Comparison of ENCODE assay signal across 6 cellular contexts in the genomic region with DNA sequence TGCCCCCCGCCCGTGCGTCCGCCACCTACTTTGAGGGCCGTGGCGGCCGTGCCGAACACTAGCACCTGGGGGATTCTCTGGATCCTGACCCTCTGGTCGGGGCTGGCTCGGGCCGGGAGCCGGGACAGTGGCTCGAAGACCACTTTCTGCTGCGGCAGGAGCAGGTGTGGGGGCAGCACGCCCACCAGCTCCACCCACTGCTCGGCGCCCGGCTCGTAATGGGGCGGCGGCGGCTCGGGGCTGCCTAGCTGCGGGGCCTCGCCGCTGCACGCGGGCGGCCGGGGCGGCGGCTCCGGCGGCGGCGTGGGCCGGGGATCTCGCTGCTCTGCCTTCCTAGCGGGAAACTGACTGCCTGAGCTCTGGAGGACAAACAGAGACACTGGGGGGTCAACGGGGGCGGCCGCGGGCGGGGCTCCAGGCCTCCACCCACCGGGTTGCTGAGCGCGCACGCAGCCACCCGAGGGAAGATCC. TPM values are rescaled to one million over a fixed set of nuclear protein-coding genes. Genes with fewer than 3 reads are reported as not detected.
DNase-seq lines count a peak whose midpoint lies in the region; ATAC-seq, FAIRE-seq and TF ChIP-seq lines count a peak whose summit lies in the region.

No MANE protein-coding gene starts in this region.

- H2AFZ ChIP-seq in HepG2 (ENCODE audit: low read length) (no peak overlapping the region), keratinocyte (ENCODE audit: control insufficient read depth, low read length) (no peak overlapping the region)

- H3K9me3 ChIP-seq in right lobe of liver (no peaks in the 10 kb centered on the region), HepG2 (ENCODE audit: low read length) (no peaks in the 10 kb centered on the region), keratinocyte (ENCODE audit: control insufficient read depth, low read depth, low read length) (no peaks in the 10 kb centered on the region)

- intact Hi-C loops in right lobe of liver (cut with DNase I) (no loop called here), HepG2 (cut with micrococcal nuclease; ENCODE audit: unreplicated experiment) (no loop called here)

- POLR2A ChIA-PET in HepG2 (lab: Yijun Ruan, JAX): no interaction called here

- in situ Hi-C loops in HepG2 (cut with HindIII; ENCODE audit: extremely low pct_ligation_motif_present, low pct_unique_long_range_greater_than_20kb): no loop called here

- TF ChIP-seq RAD21 in HepG2 (CRISPR knock-in tag; IDR thresholded peaks at IDR 0.05): no peak

- no peak overlapping the region for H3K9ac ChIP-seq in HepG2 (ENCODE audit: insufficient read depth, low read depth, low read length)
- H3K9ac ChIP-seq in keratinocyte (ENCODE audit: control insufficient read depth, extremely low read depth, insufficient read depth, low read length): peak overlapping the region; percentile 37

- H3K4me1 ChIP-seq in right lobe of liver (no peaks in the 10 kb centered on the region), HepG2 (ENCODE audit: insufficient read depth, low read length) (no peaks in the 10 kb centered on the region), keratinocyte (ENCODE audit: control insufficient read depth, extremely low read depth, insufficient read depth, low read length) (peaks cover 5% of the 10 kb centered on the region), urinary bladder (ENCODE audit: insufficient read depth) (no peaks in the 10 kb centered on the region)

- H3K4me3 ChIP-seq in right lobe of liver: peak overlapping the region; percentile 16 to 33 (median 21)
- no peak overlapping the region for H3K4me3 ChIP-seq in HepG2 (replicated peaks in 1 of 3; ENCODE audit: insufficient read depth in 1 of 3, low read depth in 2 of 3, low read length in 3 of 3)
- no peak overlapping the region for H3K4me3 ChIP-seq in keratinocyte (ENCODE audit: control insufficient read depth in 2 of 3, extremely low read depth in 1 of 3, insufficient read depth in 2 of 3, low read depth in 1 of 3, low read length in 3 of 3)
- H3K4me3 ChIP-seq in urinary bladder (ENCODE audit: low read depth, low read length): peak overlapping the region; percentile 46

- peak in 2 of 4 donors; percentile 3 to 29 for ATAC-seq in right lobe of liver
- ATAC-seq in HepG2: no peak

- BruUV-seq in HepG2 (replicated peaks; lab: Mats Ljungman, UMichigan): no TSS peak

- H3K36me3 ChIP-seq in right lobe of liver: peaks cover 0 to 8% (median 2%) of the 10 kb centered on the region in 4 donors
- peaks cover 10 to 23% of the 10 kb centered on the region in 2 experiments; a peak in 3 of 5 replicates for H3K36me3 ChIP-seq in HepG2 (replicated peaks in 1 of 2; ENCODE audit: control insufficient read depth in 1 of 2, insufficient read depth in 2 of 2, low read length in 2 of 2)
- peaks cover 5 to 12% of the 10 kb centered on the region in 2 experiments for H3K36me3 ChIP-seq in keratinocyte (ENCODE audit: control insufficient read depth in 2 of 2, extremely low read depth in 1 of 2, insufficient read depth in 2 of 2, low read length in 2 of 2)
- H3K36me3 ChIP-seq in urinary bladder (ENCODE audit: insufficient read depth): no peaks in the 10 kb centered on the region

- dilution Hi-C loops in keratinocyte (cut with MboI; ENCODE audit: extremely low pct_ligation_motif_present, low sequenced_read_pairs): no loop called here

- CTCF ChIA-PET in HepG2 (lab: Yijun Ruan, JAX; ENCODE audit: low intra/inter-chr PET ratio, low total read pairs): no interaction called here

- H3K27me3 ChIP-seq in right lobe of liver (no peaks in the 10 kb centered on the region), HepG2 (ENCODE audit: control insufficient read depth in 1 of 2, insufficient read depth in 2 of 2, low read length in 2 of 2) (no peaks in the 10 kb centered on the region), keratinocyte (ENCODE audit: control insufficient read depth, extremely low read depth, insufficient read depth, low read length) (no peaks in the 10 kb centered on the region)

- H3K27ac ChIP-seq in right lobe of liver (no peak overlapping the region), HepG2 (ENCODE audit: extremely low read length, insufficient read depth, low read length) (no peak overlapping the region), keratinocyte (ENCODE audit: control insufficient read depth, insufficient read depth, low read length) (no peak overlapping the region), urinary bladder (ENCODE audit: low read depth) (no peak overlapping the region)

- TF ChIP-seq POLR2A in right lobe of liver (IDR thresholded peaks at IDR 0.05) (no peak), HepG2 (IDR thresholded peaks at IDR 0.05; ENCODE audit: insufficient read depth in 1 of 2, low read depth in 2 of 2, low read length in 2 of 2) (no peak)

- WGBS in right lobe of liver (ENCODE audit: insufficient coverage, low coverage, low lambda C conversion rate, missing lambda C conversion rate): 64% methylated on average over 13 of the region's 49 CpGs
- WGBS in HepG2 (ENCODE audit: low lambda C conversion rate): 95% methylated on average over 11 of the region's 49 CpGs
- 4% methylated on average over 49 of the region's 49 CpGs for WGBS in urinary bladder

- H3K4me2 ChIP-seq in HepG2 (ENCODE audit: low read depth, low read length) (no peak overlapping the region), keratinocyte (ENCODE audit: control insufficient read depth, extremely low read depth, insufficient read depth, low read depth, low read length) (peak overlapping the region; percentile 27)

- H3K79me2 ChIP-seq in HepG2 (ENCODE audit: insufficient read depth, low read length) (no peaks in the 10 kb centered on the region), keratinocyte (ENCODE audit: control insufficient read depth, insufficient read depth, low read length) (no peaks in the 10 kb centered on the region)

- TF ChIP-seq CTCF in right lobe of liver (IDR thresholded peaks at IDR 0.05): no peak
- TF ChIP-seq CTCF in HepG2 (CRISPR knock-in tag; IDR thresholded peaks at IDR 0.05): no peak
- TF ChIP-seq CTCF in keratinocyte (optimal IDR thresholded peaks at IDR 0.05 in 1 of 3, IDR thresholded peaks at IDR 0.05 in 1 of 3, conservative IDR thresholded peaks at IDR 0.05 in 1 of 3; ENCODE audit: extremely low read depth in 1 of 3, insufficient read depth in 2 of 3, low read length in 3 of 3): no peak

- TF ChIP-seq EP300 in HepG2 (IDR thresholded peaks at IDR 0.05; ENCODE audit: low read depth in 2 of 2, low read length in 2 of 2) (no peak), HepG2 (CRISPR knock-in tag; IDR thresholded peaks at IDR 0.05; ENCODE audit: borderline replicate concordance) (no peak)

- DNase-seq in right lobe of liver (no peak), HepG2 (ENCODE audit: low spot score) (no peak), keratinocyte (ENCODE audit: low read depth, low spot score) (no peak), NOMO-1 (lab: John Stamatoyannopoulos, UW; ENCODE audit: unreplicated experiment in 2 of 2) (no peak), HPDE6-E6E7 (ENCODE audit: extremely low spot score) (no peak)

- no peaks in the 10 kb centered on the region for H3K9me1 ChIP-seq in keratinocyte (ENCODE audit: control insufficient read depth, extremely low read depth, insufficient read depth, low read length)

- no peak for FAIRE-seq in HepG2 (lab: Jason Lieb, UNC)
- no peak for FAIRE-seq in keratinocyte (lab: Jason Lieb, UNC)

- H4K20me1 ChIP-seq in HepG2 (ENCODE audit: insufficient read depth, low read length): no peaks in the 10 kb centered on the region
- H4K20me1 ChIP-seq in keratinocyte (ENCODE audit: control insufficient read depth, extremely low read depth, insufficient read depth, low read length): no peaks in the 10 kb centered on the region

RNA-seq across cellular contexts. Expression of a gene that starts 26.4 kb away (rescaled TPM):
- total RNA-seq in right lobe of liver: 1 to 10 TPM; 5.6 to 8.7 (median 7.7) TPM
- total RNA-seq in HepG2 (2016; rRNA removed; fragmentation: Illumina TruSeq; extraction: Trizol): 8.5 and 14.0 TPM in 2 replicates
- 11.3 and 12.1 TPM in 2 replicates for total RNA-seq in HepG2 (2016; cell fraction: cytosol; rRNA removed; fragmentation: Illumina TruSeq; extraction: Trizol; ENCODE audit: low read depth)
- 7.3 and 14.2 TPM in 2 replicates for total RNA-seq in HepG2 (2016; cell fraction: insoluble cytoplasmic fraction; rRNA removed; fragmentation: Illumina TruSeq; extraction: Trizol)
- total RNA-seq in HepG2 (2016; cell fraction: membrane; rRNA removed; fragmentation: Illumina TruSeq; extraction: Trizol): 13.3 and 15.4 TPM in 2 replicates
- total RNA-seq in HepG2 (2016; cell fraction: nucleus; rRNA removed; fragmentation: Illumina TruSeq; extraction: Trizol): 12.9 and 17.6 TPM in 2 replicates
- polyA plus RNA-seq in HepG2 (2011; rRNA removed): 13.5 and 13.6 TPM in 2 replicates
- 5.9 and 10.2 TPM in 2 replicates for polyA plus RNA-seq in HepG2 (2011; cell fraction: cytosol; rRNA removed)
- 69.0 and 111 TPM in 2 replicates for polyA plus RNA-seq in HepG2 (2011; cell fraction: nucleus; rRNA removed)
- polyA plus RNA-seq in HepG2 (2012): 9.5 and 10.5 TPM in 2 replicates
- polyA plus RNA-seq in HepG2 (2016; cell fraction: cytosol; fragmentation: Illumina TruSeq; extraction: Trizol; ENCODE audit: low read depth): 8.3 and 9.9 TPM in 2 replicates
- polyA plus RNA-seq in HepG2 (2016; cell fraction: insoluble cytoplasmic fraction; fragmentation: Illumina TruSeq; extraction: Trizol; ENCODE audit: low read depth): 15.3 and 20.8 TPM in 2 replicates
- polyA plus RNA-seq in HepG2 (2016; cell fraction: membrane; fragmentation: Illumina TruSeq; extraction: Trizol; ENCODE audit: low read depth): 8.6 TPM in 2 replicates
- 52.7 and 54.2 TPM in 2 replicates for polyA plus RNA-seq in HepG2 (2016; cell fraction: nucleus; fragmentation: Illumina TruSeq; extraction: Trizol; ENCODE audit: insufficient read depth, low read depth)
- 18.8 and 26.1 TPM in 2 replicates for polyA minus RNA-seq in HepG2 (2011; rRNA and poly(A)+ RNA removed; ENCODE audit: low replicate concordance)
- 6.5 and 8.8 TPM in 2 replicates for polyA minus RNA-seq in HepG2 (2011; cell fraction: cytosol; rRNA and poly(A)+ RNA removed)
- polyA minus RNA-seq in HepG2 (2011; cell fraction: nucleus; rRNA and poly(A)+ RNA removed): 12.1 and 15.6 TPM in 2 replicates
- polyA plus RNA-seq in keratinocyte: 15.1 to 22.2 TPM (median 18.7 TPM) in 3 replicates
- polyA plus RNA-seq in keratinocyte (2011; ENCODE audit: low read depth): 7.4 TPM
- 5.6 and 12.1 TPM in 2 replicates for polyA plus RNA-seq in keratinocyte (2011; cell fraction: cytosol; rRNA removed)
- polyA plus RNA-seq in keratinocyte (2011; cell fraction: nucleus; rRNA removed): 41.5 and 54.4 TPM in 2 replicates
- 18.5 and 20.1 TPM in 2 replicates for polyA plus RNA-seq in keratinocyte (2012; ENCODE audit: low replicate concordance)
- 18.4 to 36.6 TPM (median 22.3 TPM) in 3 replicates for polyA minus RNA-seq in keratinocyte
- polyA minus RNA-seq in keratinocyte (2011; cell fraction: cytosol; rRNA and poly(A)+ RNA removed): 8.8 TPM
- 13.2 and 17.0 TPM in 2 replicates for polyA minus RNA-seq in keratinocyte (2011; cell fraction: nucleus; rRNA and poly(A)+ RNA removed)
- total RNA-seq in urinary bladder: 6.6 TPM
- polyA plus RNA-seq in urinary bladder: 26.0 TPM

RNA-seq across cellular contexts. Expression of a gene that starts 27.4 kb away (rescaled TPM):
- total RNA-seq in right lobe of liver (1 to 10 TPM; 2.5 to 9.3 (median 5.7) TPM), HepG2 (2016; rRNA removed; fragmentation: Illumina TruSeq; extraction: Trizol) (1.3 and 1.4 TPM in 2 replicates), urinary bladder (2.9 TPM)
- total RNA-seq in HepG2 (2016; cell fraction: cytosol; rRNA removed; fragmentation: Illumina TruSeq; extraction: Trizol; ENCODE audit: low read depth): 0.62 and 1.0 TPM in 2 replicates
- total RNA-seq in HepG2 (2016; cell fraction: insoluble cytoplasmic fraction; rRNA removed; fragmentation: Illumina TruSeq; extraction: Trizol): 1.2 and 1.9 TPM in 2 replicates
- 1.2 and 1.6 TPM in 2 replicates for total RNA-seq in HepG2 (2016; cell fraction: membrane; rRNA removed; fragmentation: Illumina TruSeq; extraction: Trizol)
- total RNA-seq in HepG2 (2016; cell fraction: nucleus; rRNA removed; fragmentation: Illumina TruSeq; extraction: Trizol): 2.1 and 2.3 TPM in 2 replicates
- polyA plus RNA-seq in HepG2 (2011; rRNA removed) (0.56 and 1.1 TPM in 2 replicates), keratinocyte (0.45 to 0.97 TPM (median 0.48 TPM) in 3 replicates), urinary bladder (8.1 TPM)
- polyA plus RNA-seq in HepG2 (2011; cell fraction: cytosol; rRNA removed): 0.14 and 0.17 TPM in 2 replicates
- polyA plus RNA-seq in HepG2 (2011; cell fraction: nucleus; rRNA removed): 5.8 and 9.2 TPM in 2 replicates
- polyA plus RNA-seq in HepG2 (2012): 2.1 and 3.0 TPM in 2 replicates
- 0.23 and 0.45 TPM in 2 replicates for polyA plus RNA-seq in HepG2 (2016; cell fraction: cytosol; fragmentation: Illumina TruSeq; extraction: Trizol; ENCODE audit: low read depth)
- polyA plus RNA-seq in HepG2 (2016; cell fraction: insoluble cytoplasmic fraction; fragmentation: Illumina TruSeq; extraction: Trizol; ENCODE audit: low read depth): 1.9 and 3.5 TPM in 2 replicates
- polyA plus RNA-seq in HepG2 (2016; cell fraction: membrane; fragmentation: Illumina TruSeq; extraction: Trizol; ENCODE audit: low read depth): 0.90 and 1.1 TPM in 2 replicates
- 8.9 and 9.5 TPM in 2 replicates for polyA plus RNA-seq in HepG2 (2016; cell fraction: nucleus; fragmentation: Illumina TruSeq; extraction: Trizol; ENCODE audit: insufficient read depth, low read depth)
- 1.2 and 1.4 TPM in 2 replicates for polyA minus RNA-seq in HepG2 (2011; rRNA and poly(A)+ RNA removed; ENCODE audit: low replicate concordance)
- 1.5 and 2.4 TPM in 2 replicates for polyA minus RNA-seq in HepG2 (2011; cell fraction: cytosol; rRNA and poly(A)+ RNA removed)
- 1.1 and 3.0 TPM in 2 replicates for polyA minus RNA-seq in HepG2 (2011; cell fraction: nucleus; rRNA and poly(A)+ RNA removed)
- 3.7 TPM for polyA plus RNA-seq in keratinocyte (2011; ENCODE audit: low read depth)
- polyA plus RNA-seq in keratinocyte (2011; cell fraction: cytosol; rRNA removed): 0.44 and 1.0 TPM in 2 replicates
- polyA plus RNA-seq in keratinocyte (2011; cell fraction: nucleus; rRNA removed): 3.0 and 3.7 TPM in 2 replicates
- polyA plus RNA-seq in keratinocyte (2012; ENCODE audit: low replicate concordance): 4.0 and 4.3 TPM in 2 replicates
- polyA minus RNA-seq in keratinocyte: 0.42 to 6.6 TPM (median 0.76 TPM) in 3 replicates
- polyA minus RNA-seq in keratinocyte (2011; cell fraction: cytosol; rRNA and poly(A)+ RNA removed): 4.2 TPM
- 3.4 and 9.2 TPM in 2 replicates for polyA minus RNA-seq in keratinocyte (2011; cell fraction: nucleus; rRNA and poly(A)+ RNA removed)

RNA-seq across cellular contexts. Expression of a gene that starts 40.5 kb away (rescaled TPM):
- total RNA-seq in right lobe of liver (under 1 TPM in 2 of 6 experiments, not detected in 4; 0.19 to 0.33 TPM), HepG2 (2016; rRNA removed; fragmentation: Illumina TruSeq; extraction: Trizol) (not detected in 2 replicates), urinary bladder (0.21 TPM)
- not detected in 2 replicates for total RNA-seq in HepG2 (2016; cell fraction: cytosol; rRNA removed; fragmentation: Illumina TruSeq; extraction: Trizol; ENCODE audit: low read depth)
- not detected in 2 replicates for total RNA-seq in HepG2 (2016; cell fraction: insoluble cytoplasmic fraction; rRNA removed; fragmentation: Illumina TruSeq; extraction: Trizol)
- total RNA-seq in HepG2 (2016; cell fraction: membrane; rRNA removed; fragmentation: Illumina TruSeq; extraction: Trizol): 0.17 TPM in 1 of 2 replicates, not detected in the other
- not detected in 2 replicates for total RNA-seq in HepG2 (2016; cell fraction: nucleus; rRNA removed; fragmentation: Illumina TruSeq; extraction: Trizol)
- polyA plus RNA-seq in HepG2 (2011; rRNA removed) (0.18 TPM in 1 of 2 replicates, not detected in the other), keratinocyte (1.0 to 2.1 TPM (median 1.5 TPM) in 3 replicates), urinary bladder (2.4 TPM)
- 0.15 TPM in 1 of 2 replicates, not detected in the other for polyA plus RNA-seq in HepG2 (2011; cell fraction: cytosol; rRNA removed)
- polyA plus RNA-seq in HepG2 (2011; cell fraction: nucleus; rRNA removed): 0.26 TPM in 2 replicates
- polyA plus RNA-seq in HepG2 (2012): 0.19 and 0.24 TPM in 2 replicates
- polyA plus RNA-seq in HepG2 (2016; cell fraction: cytosol; fragmentation: Illumina TruSeq; extraction: Trizol; ENCODE audit: low read depth): not detected in 2 replicates
- polyA plus RNA-seq in HepG2 (2016; cell fraction: insoluble cytoplasmic fraction; fragmentation: Illumina TruSeq; extraction: Trizol; ENCODE audit: low read depth): not detected in 2 replicates
- not detected in 2 replicates for polyA plus RNA-seq in HepG2 (2016; cell fraction: membrane; fragmentation: Illumina TruSeq; extraction: Trizol; ENCODE audit: low read depth)
- polyA plus RNA-seq in HepG2 (2016; cell fraction: nucleus; fragmentation: Illumina TruSeq; extraction: Trizol; ENCODE audit: insufficient read depth, low read depth): not detected in 2 replicates
- 0.54 TPM in 1 of 2 replicates, not detected in the other for polyA minus RNA-seq in HepG2 (2011; rRNA and poly(A)+ RNA removed; ENCODE audit: low replicate concordance)
- polyA minus RNA-seq in HepG2 (2011; cell fraction: cytosol; rRNA and poly(A)+ RNA removed): not detected in 2 replicates
- not detected in 2 replicates for polyA minus RNA-seq in HepG2 (2011; cell fraction: nucleus; rRNA and poly(A)+ RNA removed)
- polyA plus RNA-seq in keratinocyte (2011; ENCODE audit: low read depth): 1.7 TPM
- polyA plus RNA-seq in keratinocyte (2011; cell fraction: cytosol; rRNA removed): 1.9 and 3.1 TPM in 2 replicates
- polyA plus RNA-seq in keratinocyte (2011; cell fraction: nucleus; rRNA removed): 3.1 and 4.3 TPM in 2 replicates
- 2.2 and 3.9 TPM in 2 replicates for polyA plus RNA-seq in keratinocyte (2012; ENCODE audit: low replicate concordance)
- 0.45 to 2.1 TPM (median 0.85 TPM) in 3 replicates for polyA minus RNA-seq in keratinocyte
- polyA minus RNA-seq in keratinocyte (2011; cell fraction: cytosol; rRNA and poly(A)+ RNA removed): 4.0 TPM
- polyA minus RNA-seq in keratinocyte (2011; cell fraction: nucleus; rRNA and poly(A)+ RNA removed): 1.5 and 2.0 TPM in 2 replicates

RNA-seq across cellular contexts. Expression of a gene that starts 49.2 kb away (rescaled TPM):
- total RNA-seq in right lobe of liver (not detected), HepG2 (2016; rRNA removed; fragmentation: Illumina TruSeq; extraction: Trizol) (not detected in 2 replicates), urinary bladder (not detected)
- not detected in 2 replicates for total RNA-seq in HepG2 (2016; cell fraction: cytosol; rRNA removed; fragmentation: Illumina TruSeq; extraction: Trizol; ENCODE audit: low read depth)
- not detected in 2 replicates for total RNA-seq in HepG2 (2016; cell fraction: insoluble cytoplasmic fraction; rRNA removed; fragmentation: Illumina TruSeq; extraction: Trizol)
- total RNA-seq in HepG2 (2016; cell fraction: membrane; rRNA removed; fragmentation: Illumina TruSeq; extraction: Trizol): not detected in 2 replicates
- total RNA-seq in HepG2 (2016; cell fraction: nucleus; rRNA removed; fragmentation: Illumina TruSeq; extraction: Trizol): not detected in 2 replicates
- polyA plus RNA-seq in HepG2 (2011; rRNA removed) (not detected in 2 replicates), keratinocyte (not detected in 3 replicates), urinary bladder (not detected)
- polyA plus RNA-seq in HepG2 (2011; cell fraction: cytosol; rRNA removed): not detected in 2 replicates
- not detected in 2 replicates for polyA plus RNA-seq in HepG2 (2011; cell fraction: nucleus; rRNA removed)
- polyA plus RNA-seq in HepG2 (2012): not detected in 2 replicates
- not detected in 2 replicates for polyA plus RNA-seq in HepG2 (2016; cell fraction: cytosol; fragmentation: Illumina TruSeq; extraction: Trizol; ENCODE audit: low read depth)
- not detected in 2 replicates for polyA plus RNA-seq in HepG2 (2016; cell fraction: insoluble cytoplasmic fraction; fragmentation: Illumina TruSeq; extraction: Trizol; ENCODE audit: low read depth)
- not detected in 2 replicates for polyA plus RNA-seq in HepG2 (2016; cell fraction: membrane; fragmentation: Illumina TruSeq; extraction: Trizol; ENCODE audit: low read depth)
- not detected in 2 replicates for polyA plus RNA-seq in HepG2 (2016; cell fraction: nucleus; fragmentation: Illumina TruSeq; extraction: Trizol; ENCODE audit: insufficient read depth, low read depth)
- not detected in 2 replicates for polyA minus RNA-seq in HepG2 (2011; rRNA and poly(A)+ RNA removed; ENCODE audit: low replicate concordance)
- not detected in 2 replicates for polyA minus RNA-seq in HepG2 (2011; cell fraction: cytosol; rRNA and poly(A)+ RNA removed)
- polyA minus RNA-seq in HepG2 (2011; cell fraction: nucleus; rRNA and poly(A)+ RNA removed): not detected in 2 replicates
- not detected for polyA plus RNA-seq in keratinocyte (2011; ENCODE audit: low read depth)
- not detected in 2 replicates for polyA plus RNA-seq in keratinocyte (2011; cell fraction: cytosol; rRNA removed)
- not detected in 2 replicates for polyA plus RNA-seq in keratinocyte (2011; cell fraction: nucleus; rRNA removed)
- polyA plus RNA-seq in keratinocyte (2012; ENCODE audit: low replicate concordance): not detected in 2 replicates
- polyA minus RNA-seq in keratinocyte: not detected in 3 replicates
- polyA minus RNA-seq in keratinocyte (2011; cell fraction: cytosol; rRNA and poly(A)+ RNA removed): not detected
- polyA minus RNA-seq in keratinocyte (2011; cell fraction: nucleus; rRNA and poly(A)+ RNA removed): not detected in 2 replicates

RNA-seq across cellular contexts. Expression of a gene that starts 52.8 kb away (rescaled TPM):
- 1 to 10 TPM; 1.1 to 3.0 (median 1.5) TPM for total RNA-seq in right lobe of liver
- 3.4 and 8.1 TPM in 2 replicates for total RNA-seq in HepG2 (2016; rRNA removed; fragmentation: Illumina TruSeq; extraction: Trizol)
- 1.0 and 1.4 TPM in 2 replicates for total RNA-seq in HepG2 (2016; cell fraction: cytosol; rRNA removed; fragmentation: Illumina TruSeq; extraction: Trizol; ENCODE audit: low read depth)
- total RNA-seq in HepG2 (2016; cell fraction: insoluble cytoplasmic fraction; rRNA removed; fragmentation: Illumina TruSeq; extraction: Trizol): 3.0 and 8.3 TPM in 2 replicates
- 2.5 and 2.7 TPM in 2 replicates for total RNA-seq in HepG2 (2016; cell fraction: membrane; rRNA removed; fragmentation: Illumina TruSeq; extraction: Trizol)
- total RNA-seq in HepG2 (2016; cell fraction: nucleus; rRNA removed; fragmentation: Illumina TruSeq; extraction: Trizol): 6.3 and 7.8 TPM in 2 replicates
- polyA plus RNA-seq in HepG2 (2011; rRNA removed): 3.5 and 5.4 TPM in 2 replicates
- 3.1 and 3.5 TPM in 2 replicates for polyA plus RNA-seq in HepG2 (2011; cell fraction: cytosol; rRNA removed)
- polyA plus RNA-seq in HepG2 (2011; cell fraction: nucleus; rRNA removed): 2.7 and 3.5 TPM in 2 replicates
- polyA plus RNA-seq in HepG2 (2012): 1.8 and 3.6 TPM in 2 replicates
- 0.75 and 0.87 TPM in 2 replicates for polyA plus RNA-seq in HepG2 (2016; cell fraction: cytosol; fragmentation: Illumina TruSeq; extraction: Trizol; ENCODE audit: low read depth)
- polyA plus RNA-seq in HepG2 (2016; cell fraction: insoluble cytoplasmic fraction; fragmentation: Illumina TruSeq; extraction: Trizol; ENCODE audit: low read depth): 2.7 and 3.1 TPM in 2 replicates
- 1.7 and 2.1 TPM in 2 replicates for polyA plus RNA-seq in HepG2 (2016; cell fraction: membrane; fragmentation: Illumina TruSeq; extraction: Trizol; ENCODE audit: low read depth)
- polyA plus RNA-seq in HepG2 (2016; cell fraction: nucleus; fragmentation: Illumina TruSeq; extraction: Trizol; ENCODE audit: insufficient read depth, low read depth): 10.9 and 11.1 TPM in 2 replicates
- polyA minus RNA-seq in HepG2 (2011; rRNA and poly(A)+ RNA removed; ENCODE audit: low replicate concordance): 5.4 and 21.7 TPM in 2 replicates
- polyA minus RNA-seq in HepG2 (2011; cell fraction: cytosol; rRNA and poly(A)+ RNA removed): 1.9 and 2.9 TPM in 2 replicates
- polyA minus RNA-seq in HepG2 (2011; cell fraction: nucleus; rRNA and poly(A)+ RNA removed): 1.1 and 1.3 TPM in 2 replicates
- polyA plus RNA-seq in keratinocyte: 2.2 to 3.0 TPM (median 2.8 TPM) in 3 replicates
- 0.11 TPM for polyA plus RNA-seq in keratinocyte (2011; ENCODE audit: low read depth)
- 1.3 and 1.7 TPM in 2 replicates for polyA plus RNA-seq in keratinocyte (2011; cell fraction: cytosol; rRNA removed)
- 3.1 and 3.5 TPM in 2 replicates for polyA plus RNA-seq in keratinocyte (2011; cell fraction: nucleus; rRNA removed)
- 0.18 and 3.2 TPM in 2 replicates for polyA plus RNA-seq in keratinocyte (2012; ENCODE audit: low replicate concordance)
- polyA minus RNA-seq in keratinocyte: 1.2 to 2.6 TPM (median 1.5 TPM) in 3 replicates
- 2.5 TPM for polyA minus RNA-seq in keratinocyte (2011; cell fraction: cytosol; rRNA and poly(A)+ RNA removed)
- 1.9 and 2.2 TPM in 2 replicates for polyA minus RNA-seq in keratinocyte (2011; cell fraction: nucleus; rRNA and poly(A)+ RNA removed)
- 2.0 TPM for total RNA-seq in urinary bladder
- 4.8 TPM for polyA plus RNA-seq in urinary bladder

Comparison
In these comparisons a context has a peak if more than half of its experiments do, and no peak if none do; other contexts are left out.
1. H3K4me3 ChIP-seq: peak in right lobe of liver (3 of 3) and urinary bladder (single experiment); none in HepG2 (0 of 3) and keratinocyte (0 of 3).